Comparison of ENCODE assay signal across 1 cellular context in genomic region chr1:6004412-6005123, GRCh38.
TF ChIP-seq lines count a peak whose summit lies in the region.

No MANE protein-coding gene starts in this region.

TF ChIP-seq in HepG2, 621 proteins besides CTCF, POLR2A, EP300 and RAD21:
- TF ChIP-seq ETV5 (CRISPR knock-in tag; IDR thresholded peaks at IDR 0.05; ENCODE audit: borderline replicate concordance) (no peak), NR2C2 (CRISPR knock-in tag; IDR thresholded peaks at IDR 0.05; ENCODE audit: borderline replicate concordance) (no peak), ZNF296 (CRISPR knock-in tag; conservative IDR thresholded peaks at IDR 0.05) (no peak), CHD2 (IDR thresholded peaks at IDR 0.05; ENCODE audit: low read depth, low read length) (no peak), SNAPC2 (CRISPR knock-in tag; IDR thresholded peaks at IDR 0.05) (no peak), ZNF367 (CRISPR knock-in tag; IDR thresholded peaks at IDR 0.05; ENCODE audit: borderline replicate concordance) (no peak), ATF3 (CRISPR knock-in tag; IDR thresholded peaks at IDR 0.05) (no peak), REXO4 (CRISPR knock-in tag; IDR thresholded peaks at IDR 0.05; ENCODE audit: borderline replicate concordance) (no peak), ZFYVE20 (CRISPR knock-in tag; IDR thresholded peaks at IDR 0.05; ENCODE audit: borderline replicate concordance, low read depth) (no peak)
- TF ChIP-seq, protein P1, sequence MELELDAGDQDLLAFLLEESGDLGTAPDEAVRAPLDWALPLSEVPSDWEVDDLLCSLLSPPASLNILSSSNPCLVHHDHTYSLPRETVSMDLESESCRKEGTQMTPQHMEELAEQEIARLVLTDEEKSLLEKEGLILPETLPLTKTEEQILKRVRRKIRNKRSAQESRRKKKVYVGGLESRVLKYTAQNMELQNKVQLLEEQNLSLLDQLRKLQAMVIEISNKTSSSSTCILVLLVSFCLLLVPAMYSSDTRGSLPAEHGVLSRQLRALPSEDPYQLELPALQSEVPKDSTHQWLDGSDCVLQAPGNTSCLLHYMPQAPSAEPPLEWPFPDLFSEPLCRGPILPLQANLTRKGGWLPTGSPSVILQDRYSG (CRISPR knock-in tag; IDR thresholded peaks at IDR 0.05), result no peak
- TF ChIP-seq, protein P2, sequence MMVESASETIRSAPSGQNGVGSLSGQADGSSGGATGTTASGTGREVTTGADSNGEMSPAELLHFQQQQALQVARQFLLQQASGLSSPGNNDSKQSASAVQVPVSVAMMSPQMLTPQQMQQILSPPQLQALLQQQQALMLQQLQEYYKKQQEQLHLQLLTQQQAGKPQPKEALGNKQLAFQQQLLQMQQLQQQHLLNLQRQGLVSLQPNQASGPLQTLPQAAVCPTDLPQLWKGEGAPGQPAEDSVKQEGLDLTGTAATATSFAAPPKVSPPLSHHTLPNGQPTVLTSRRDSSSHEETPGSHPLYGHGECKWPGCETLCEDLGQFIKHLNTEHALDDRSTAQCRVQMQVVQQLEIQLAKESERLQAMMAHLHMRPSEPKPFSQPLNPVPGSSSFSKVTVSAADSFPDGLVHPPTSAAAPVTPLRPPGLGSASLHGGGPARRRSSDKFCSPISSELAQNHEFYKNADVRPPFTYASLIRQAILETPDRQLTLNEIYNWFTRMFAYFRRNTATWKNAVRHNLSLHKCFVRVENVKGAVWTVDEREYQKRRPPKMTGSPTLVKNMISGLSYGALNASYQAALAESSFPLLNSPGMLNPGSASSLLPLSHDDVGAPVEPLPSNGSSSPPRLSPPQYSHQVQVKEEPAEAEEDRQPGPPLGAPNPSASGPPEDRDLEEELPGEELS (CRISPR knock-in tag; IDR thresholded peaks at IDR 0.05), result no peak
- TF ChIP-seq, protein P3, sequence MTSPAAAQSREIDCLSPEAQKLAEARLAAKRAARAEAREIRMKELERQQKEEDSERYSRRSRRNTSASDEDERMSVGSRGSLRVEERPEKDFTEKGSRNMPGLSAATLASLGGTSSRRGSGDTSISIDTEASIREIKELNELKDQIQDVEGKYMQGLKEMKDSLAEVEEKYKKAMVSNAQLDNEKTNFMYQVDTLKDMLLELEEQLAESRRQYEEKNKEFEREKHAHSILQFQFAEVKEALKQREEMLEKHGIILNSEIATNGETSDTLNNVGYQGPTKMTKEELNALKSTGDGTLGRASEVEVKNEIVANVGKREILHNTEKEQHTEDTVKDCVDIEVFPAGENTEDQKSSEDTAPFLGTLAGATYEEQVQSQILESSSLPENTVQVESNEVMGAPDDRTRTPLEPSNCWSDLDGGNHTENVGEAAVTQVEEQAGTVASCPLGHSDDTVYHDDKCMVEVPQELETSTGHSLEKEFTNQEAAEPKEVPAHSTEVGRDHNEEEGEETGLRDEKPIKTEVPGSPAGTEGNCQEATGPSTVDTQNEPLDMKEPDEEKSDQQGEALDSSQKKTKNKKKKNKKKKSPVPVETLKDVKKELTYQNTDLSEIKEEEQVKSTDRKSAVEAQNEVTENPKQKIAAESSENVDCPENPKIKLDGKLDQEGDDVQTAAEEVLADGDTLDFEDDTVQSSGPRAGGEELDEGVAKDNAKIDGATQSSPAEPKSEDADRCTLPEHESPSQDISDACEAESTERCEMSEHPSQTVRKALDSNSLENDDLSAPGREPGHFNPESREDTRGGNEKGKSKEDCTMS (CRISPR knock-in tag; conservative IDR thresholded peaks at IDR 0.05), result no peak
- TF ChIP-seq, protein P4, sequence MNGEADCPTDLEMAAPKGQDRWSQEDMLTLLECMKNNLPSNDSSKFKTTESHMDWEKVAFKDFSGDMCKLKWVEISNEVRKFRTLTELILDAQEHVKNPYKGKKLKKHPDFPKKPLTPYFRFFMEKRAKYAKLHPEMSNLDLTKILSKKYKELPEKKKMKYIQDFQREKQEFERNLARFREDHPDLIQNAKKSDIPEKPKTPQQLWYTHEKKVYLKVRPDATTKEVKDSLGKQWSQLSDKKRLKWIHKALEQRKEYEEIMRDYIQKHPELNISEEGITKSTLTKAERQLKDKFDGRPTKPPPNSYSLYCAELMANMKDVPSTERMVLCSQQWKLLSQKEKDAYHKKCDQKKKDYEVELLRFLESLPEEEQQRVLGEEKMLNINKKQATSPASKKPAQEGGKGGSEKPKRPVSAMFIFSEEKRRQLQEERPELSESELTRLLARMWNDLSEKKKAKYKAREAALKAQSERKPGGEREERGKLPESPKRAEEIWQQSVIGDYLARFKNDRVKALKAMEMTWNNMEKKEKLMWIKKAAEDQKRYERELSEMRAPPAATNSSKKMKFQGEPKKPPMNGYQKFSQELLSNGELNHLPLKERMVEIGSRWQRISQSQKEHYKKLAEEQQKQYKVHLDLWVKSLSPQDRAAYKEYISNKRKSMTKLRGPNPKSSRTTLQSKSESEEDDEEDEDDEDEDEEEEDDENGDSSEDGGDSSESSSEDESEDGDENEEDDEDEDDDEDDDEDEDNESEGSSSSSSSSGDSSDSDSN (CRISPR knock-in tag; IDR thresholded peaks at IDR 0.05), result no peak
